10 cellular contexts compared by ENCODE assay signal in the genomic region with DNA sequence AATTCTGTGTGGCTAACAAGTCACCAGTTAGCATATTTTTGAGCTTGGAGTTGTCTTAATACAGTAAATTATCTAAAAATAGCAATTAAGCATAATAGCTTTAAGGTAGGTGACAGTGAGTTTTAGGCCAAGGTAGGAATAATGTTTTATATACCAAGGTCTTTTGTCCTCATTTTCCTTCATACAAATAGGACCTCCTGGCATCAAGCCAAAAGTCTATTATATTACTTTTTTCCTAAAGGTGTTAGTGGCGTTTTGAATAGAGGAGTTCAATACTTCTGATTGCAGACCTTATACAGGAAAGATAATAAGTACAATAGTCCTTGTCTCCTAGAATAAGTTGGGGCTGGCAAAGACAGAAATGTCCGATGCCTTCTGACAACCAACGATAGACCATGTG.
"Had no signal": no experiment of that assay in that cellular context is flagged by ENCODE, and none has a peak within 500 bp of the region (broad histone marks: within the 10 kb centered on the region; RNA-seq: fewer than 3 reads in every experiment).

No MANE protein-coding gene starts in this region.

- H2AFZ ChIP-seq: GM23338 had no signal

- H3K9me3 ChIP-seq: HAP-1 had no signal

- FAIRE-seq: H1, H54 had no signal

- ATAC-seq: GM23338, HCT116 had no signal

- H3K4me2 ChIP-seq: GM23338 had no signal

- H3K4me1 ChIP-seq: HAP-1 had no signal

- H3K36me3 ChIP-seq: HAP-1 had no signal

- H3K4me3 ChIP-seq: GM23338, HAP-1 had no signal

- DNase-seq: GOT3, H7, H9, HCEC 1CT, HFFc6 had no signal
